In the genomic region with DNA sequence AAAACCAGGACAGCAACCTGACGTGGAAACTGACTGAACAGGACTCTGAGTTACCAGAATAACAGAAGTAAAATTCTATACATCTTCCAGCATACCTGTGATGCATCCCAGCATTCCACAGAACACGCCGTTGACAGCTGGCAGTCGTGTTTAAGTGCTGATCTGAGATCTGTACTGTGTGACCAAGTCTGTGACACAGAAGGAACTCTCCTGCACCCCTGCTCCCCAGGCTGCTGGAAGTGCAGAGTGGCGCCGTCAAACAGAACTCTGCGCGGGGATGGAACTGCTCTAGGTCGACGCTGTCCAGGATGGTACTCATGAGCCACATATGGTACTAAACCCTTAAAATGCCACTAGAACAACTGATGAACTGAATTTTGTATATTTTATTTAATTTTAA, we compare ENCODE assay signal across 26 cellular contexts. TPM values are rescaled to one million over a fixed set of nuclear protein-coding genes. Genes with fewer than 3 reads are reported as not detected.
DNase-seq lines count a peak whose midpoint lies in the region; ATAC-seq and TF ChIP-seq lines count a peak whose summit lies in the region.
"Had no signal": no experiment of that assay in that cellular context is flagged by ENCODE, and none has a peak within 500 bp of the region (broad histone marks: within the 10 kb centered on the region; RNA-seq: fewer than 3 reads in every experiment).

No MANE protein-coding gene starts in this region.

- H3K9ac ChIP-seq in SK-N-SH (no peak overlapping the region), neural progenitor cell (no peak overlapping the region)
- H3K9ac ChIP-seq: KMS-11 had no signal

- H3K4me1 ChIP-seq in SK-N-SH (ENCODE audit: control insufficient read depth in 1 of 2, insufficient read depth in 2 of 2, low read depth in 1 of 2, low read length in 1 of 2) (peaks cover 0 to 11% of the 10 kb centered on the region in 2 experiments; a peak in 1 of 4 replicates), gastroesophageal sphincter (peaks cover 0 to 22% (median 3%) of the 10 kb centered on the region in 3 donors), neural progenitor cell (no peaks in the 10 kb centered on the region), transverse colon (peaks cover 0 to 4% (median 0%) of the 10 kb centered on the region in 4 donors)
- H3K4me1 ChIP-seq: prostate gland had no signal

- H3F3A ChIP-seq in SK-N-SH (replicated peaks; ENCODE audit: insufficient read depth) (peaks cover 13% of the 10 kb centered on the region), neural progenitor cell (ENCODE audit: low read depth) (no peaks in the 10 kb centered on the region)

- H2AFZ ChIP-seq in SK-N-SH (ENCODE audit: low read depth) (no peak overlapping the region), neural progenitor cell (replicated peaks) (no peak overlapping the region)

- H3K27me3 Mint-ChIP-seq in neural progenitor cell (ENCODE audit: insufficient read depth, low read depth), result peaks cover 2% of the 10 kb centered on the region
- H3K27me3 Mint-ChIP-seq: activated CD4-positive, alpha-beta memory T cell treated with anti-CD3 and anti-CD28 coated beads, Interleukin-2, amount 10 ng/mL, durations not matched to agents 7 days and 5 days; CD4-positive, CD25-positive, alpha-beta regulatory T cell had no signal

- H3K9me2 ChIP-seq in SK-N-SH, result no peaks in the 10 kb centered on the region

- ATAC-seq in SK-N-SH treated with all-trans-retinoic acid at 6 μM for 48 hours (no peak), gastroesophageal sphincter (no peak)
- ATAC-seq: stimulated activated effector memory CD8-positive, alpha-beta T cell treated with anti-CD3 and anti-CD28 coated beads, Interleukin-12 subunit alpha, Interleukin-12 subunit beta, amount 100 ng/mL, for 72 hours had no signal

- no peaks in the 10 kb centered on the region for H4K20me1 ChIP-seq in SK-N-SH (ENCODE audit: insufficient read depth)
- peaks cover 4% of the 10 kb centered on the region for H4K20me1 ChIP-seq in neural progenitor cell (ENCODE audit: low read depth)

- H3K4me2 ChIP-seq in SK-N-SH, result peak overlapping the region; percentile 29; the same call in 1 of the 2 replicates
- H3K4me2 ChIP-seq in neural progenitor cell, result no peak overlapping the region
- H3K4me2 ChIP-seq: KMS-11 had no signal

- intact Hi-C loops in transverse colon (cut with DNase I; ENCODE audit: low total_unique reads), result no loop called here

- peaks cover 3 to 6% of the 10 kb centered on the region in 2 experiments for H3K36me3 ChIP-seq in SK-N-SH (replicated peaks in 1 of 2; ENCODE audit: control insufficient read depth in 1 of 2, insufficient read depth in 2 of 2, low read length in 1 of 2)
- H3K36me3 ChIP-seq in gastroesophageal sphincter, result peaks cover 0 to 15% of the 10 kb centered on the region in 2 donors
- no peaks in the 10 kb centered on the region for H3K36me3 ChIP-seq in neural progenitor cell
- no peaks in the 10 kb centered on the region for H3K36me3 ChIP-seq in transverse colon
- H3K36me3 ChIP-seq: adrenal gland, prostate gland had no signal

- H3K9me3 ChIP-seq in SK-N-SH, result no peaks in the 10 kb centered on the region
- no peaks in the 10 kb centered on the region for H3K9me3 ChIP-seq in gastroesophageal sphincter
- no peaks in the 10 kb centered on the region for H3K9me3 ChIP-seq in neural progenitor cell (ENCODE audit: low read depth)
- H3K9me3 ChIP-seq in transverse colon, result no peaks in the 10 kb centered on the region
- H3K9me3 ChIP-seq: adrenal gland, left lung, prostate gland, suprapubic skin had no signal

- WGBS in SK-N-SH (ENCODE audit: low lambda C conversion rate), result 93% methylated on average over 10 of the region's 10 CpGs
- WGBS in gastroesophageal sphincter (ENCODE audit: low coverage in 1 of 2), 2 donors, result 93% methylated on average over 7 of the region's 10 CpGs; no CpG with 5 or more reads in 1 of the 2 donors
- 90 to 92% methylated on average over 5 to 10 of the region's 10 CpGs for WGBS in transverse colon (ENCODE audit: low coverage in 1 of 2), 2 donors

- H3K79me2 ChIP-seq in SK-N-SH (ENCODE audit: insufficient read depth), result no peaks in the 10 kb centered on the region
- no peaks in the 10 kb centered on the region for H3K79me2 ChIP-seq in neural progenitor cell (ENCODE audit: low read depth)

- peak overlapping the region in 1 of 2 experiments; percentile 59; a peak in 2 of 4 replicates for H3K27ac ChIP-seq in SK-N-SH (ENCODE audit: low read depth in 2 of 2, low read length in 1 of 2)
- peak overlapping the region in 3 of 4 donors; percentile 16 to 81 (median 79) for H3K27ac ChIP-seq in gastroesophageal sphincter
- H3K27ac ChIP-seq in neural progenitor cell, result no peak overlapping the region
- peak overlapping the region; percentile 52 to 80 (median 64) for H3K27ac ChIP-seq in transverse colon
- H3K27ac ChIP-seq: 22Rv1, KMS-11, SK-N-MC, suprapubic skin had no signal

- TF ChIP-seq POLR2A in gastroesophageal sphincter (IDR thresholded peaks at IDR 0.05), result no peak
- TF ChIP-seq POLR2A in transverse colon (IDR thresholded peaks at IDR 0.05), result no peak

- in situ Hi-C loops in transverse colon (cut with MboI; ENCODE audit: low pct_ligation_motif_present in 1 of 4, low pct_unique_long_range_greater_than_20kb in 1 of 4, low sequenced_read_pairs in 3 of 4), result no loop called here

- H3K36me3 Mint-ChIP-seq in neural progenitor cell, result no peaks in the 10 kb centered on the region

- peaks cover 2% of the 10 kb centered on the region for H3K4me1 Mint-ChIP-seq in neural progenitor cell

- peak overlapping the region; percentile 85 for H3K27ac Mint-ChIP-seq in neural progenitor cell
- H3K27ac Mint-ChIP-seq: activated CD4-positive, alpha-beta memory T cell treated with anti-CD3 and anti-CD28 coated beads, Interleukin-2, amount 10 ng/mL, durations not matched to agents 7 days and 5 days had no signal

- H3K4me3 ChIP-seq in SK-N-SH (ENCODE audit: low read depth in 2 of 2, low read length in 1 of 2) (no peak overlapping the region), gastroesophageal sphincter (no peak overlapping the region), neural progenitor cell (no peak overlapping the region), transverse colon (no peak overlapping the region)
- H3K4me3 ChIP-seq: adrenal gland, left lung, prostate gland, SK-N-MC, suprapubic skin had no signal

- POLR2A ChIA-PET in SK-N-SH (lab: Yijun Ruan, JAX), result no interaction called here

- H3K9me3 Mint-ChIP-seq in neural progenitor cell, result no peaks in the 10 kb centered on the region
- H3K9me3 Mint-ChIP-seq: activated CD4-positive, alpha-beta memory T cell treated with anti-CD3 and anti-CD28 coated beads, Interleukin-2, amount 10 ng/mL, durations not matched to agents 7 days and 5 days; CD4-positive, CD25-positive, alpha-beta regulatory T cell; stimulated activated effector memory CD8-positive, alpha-beta T cell treated with anti-CD3 and anti-CD28 coated beads, Interleukin-12 subunit alpha, Interleukin-12 subunit beta, amount 100 ng/mL, for 72 hours had no signal

- H3K27me3 ChIP-seq in SK-N-SH (ENCODE audit: insufficient read depth) (no peaks in the 10 kb centered on the region), gastroesophageal sphincter (no peaks in the 10 kb centered on the region), neural progenitor cell (no peaks in the 10 kb centered on the region), transverse colon (no peaks in the 10 kb centered on the region)
- H3K27me3 ChIP-seq: adrenal gland, left lung, suprapubic skin had no signal

- CTCF ChIA-PET in SK-N-SH (lab: Yijun Ruan, JAX), result interaction anchor here (1.0 to 1.5 kb wide), 3 partner anchors 9 to 44 kb away, joined by 3 to 5 read pairs (median 4); a partner anchor contains a TSS

- TF ChIP-seq RAD21 in SK-N-SH (IDR thresholded peaks at IDR 0.05; ENCODE audit: low read length), result no peak

- H3K4me3 Mint-ChIP-seq in neural progenitor cell, result no peak overlapping the region
- H3K4me3 Mint-ChIP-seq: activated CD4-positive, alpha-beta memory T cell treated with anti-CD3 and anti-CD28 coated beads, Interleukin-2, amount 10 ng/mL, durations not matched to agents 7 days and 5 days; CD4-positive, CD25-positive, alpha-beta regulatory T cell had no signal

- TF ChIP-seq EP300 in SK-N-SH (IDR thresholded peaks at IDR 0.05; ENCODE audit: borderline replicate concordance in 1 of 2, low read depth in 1 of 2, low read length in 1 of 2) (no peak), gastroesophageal sphincter (IDR thresholded peaks at IDR 0.05) (no peak), transverse colon (IDR thresholded peaks at IDR 0.05; ENCODE audit: low read depth) (no peak)

- TF ChIP-seq CTCF in SK-N-SH (IDR thresholded peaks at IDR 0.05), result no peak
- no peak for TF ChIP-seq CTCF in gastroesophageal sphincter (IDR thresholded peaks at IDR 0.05)
- TF ChIP-seq CTCF in neural progenitor cell (IDR thresholded peaks at IDR 0.05), result no peak
- TF ChIP-seq CTCF in transverse colon (IDR thresholded peaks at IDR 0.05), result no peak

- DNase-seq in SK-N-SH (no peak), neural progenitor cell (ENCODE audit: low spot score) (no peak), transverse colon (no peak), glomerular visceral epithelial cell (ENCODE audit: extremely low spot score) (no peak), AML-193 (lab: John Stamatoyannopoulos, UW) (no peak), putamen (ENCODE audit: low spot score) (no peak)
- DNase-seq: activated CD4-positive, alpha-beta memory T cell treated with anti-CD3 and anti-CD28 coated beads, Interleukin-2, amount 10 ng/mL, durations not matched to agents 7 days and 5 days; activated CD4-positive, alpha-beta T cell treated with anti-CD3 and anti-CD28 coated beads for 1 hour; activated CD8-positive, alpha-beta memory T cell treated with anti-CD3 and anti-CD28 coated beads, Interleukin-2, amount 50 U/mL, for 4 hours; activated naive CD4-positive, alpha-beta T cell; Calu3; CD4-positive, CD25-positive, alpha-beta regulatory T cell; left lung; mesendoderm; NCI-H1930; NCI-H510A treated with DMSO at 0.1 percent for 48 hours; stimulated activated CD4-positive, alpha-beta T cell treated with anti-CD3 and anti-CD28 coated beads, Interleukin-15, amount 100 ng/mL, for 24 hours had no signal

TF ChIP-seq in SK-N-SH, 30 proteins besides CTCF, POLR2A, EP300 and RAD21 (continues in another document):
- TF ChIP-seq ELF1 (IDR thresholded peaks at IDR 0.05) (no peak), TAF1 (IDR thresholded peaks at IDR 0.05; ENCODE audit: borderline replicate concordance, low read depth, low read length) (no peak)

TF ChIP-seq in SK-N-SH treated with all-trans-retinoic acid at 6 μM for 48 hours, 23 proteins besides CTCF, POLR2A, EP300 and RAD21:
- no peak for TF ChIP-seq PPARA (CRISPR knock-in tag; IDR thresholded peaks at IDR 0.05; ENCODE audit: borderline replicate concordance)

RNA-seq across cellular contexts. Expression of a gene that starts 0.8 kb away (rescaled TPM):
- 56.7 and 73.4 TPM in 2 replicates for polyA plus RNA-seq in SK-N-SH (2012; rRNA removed)
- 72.1 and 78.3 TPM in 2 replicates for polyA plus RNA-seq in SK-N-SH (2012; cell fraction: cytosol; rRNA removed)
- 32.0 and 33.4 TPM in 2 replicates for polyA plus RNA-seq in SK-N-SH (2012; cell fraction: nucleus; rRNA removed)
- 10 to 100 TPM; 20.3 to 35.2 (median 21.7) TPM for total RNA-seq in gastroesophageal sphincter
- total RNA-seq in neural progenitor cell (ENCODE audit: low replicate concordance), result 33.7 and 47.5 TPM in 2 replicates
- 10 to 100 TPM in 2 of 4 donors, 1 to 10 TPM in 2; 2.8 to 23.1 (median 14.5) TPM for total RNA-seq in transverse colon

RNA-seq across cellular contexts. Expression of a gene that starts 44.3 kb away (rescaled TPM):
- 6.5 and 9.5 TPM in 2 replicates for polyA plus RNA-seq in SK-N-SH (2012; rRNA removed)
- 7.4 and 9.4 TPM in 2 replicates for polyA plus RNA-seq in SK-N-SH (2012; cell fraction: cytosol; rRNA removed)
- polyA plus RNA-seq in SK-N-SH (2012; cell fraction: nucleus; rRNA removed), result 16.2 and 29.3 TPM in 2 replicates
- total RNA-seq in gastroesophageal sphincter (10 to 100 TPM; 22.2 to 25.7 (median 24.3) TPM), neural progenitor cell (ENCODE audit: low replicate concordance) (55.7 and 72.4 TPM in 2 replicates), transverse colon (10 to 100 TPM; 28.9 to 55.6 (median 45.8) TPM)
